Comparison of ENCODE assay signal across 9 cellular contexts in the genomic region with DNA sequence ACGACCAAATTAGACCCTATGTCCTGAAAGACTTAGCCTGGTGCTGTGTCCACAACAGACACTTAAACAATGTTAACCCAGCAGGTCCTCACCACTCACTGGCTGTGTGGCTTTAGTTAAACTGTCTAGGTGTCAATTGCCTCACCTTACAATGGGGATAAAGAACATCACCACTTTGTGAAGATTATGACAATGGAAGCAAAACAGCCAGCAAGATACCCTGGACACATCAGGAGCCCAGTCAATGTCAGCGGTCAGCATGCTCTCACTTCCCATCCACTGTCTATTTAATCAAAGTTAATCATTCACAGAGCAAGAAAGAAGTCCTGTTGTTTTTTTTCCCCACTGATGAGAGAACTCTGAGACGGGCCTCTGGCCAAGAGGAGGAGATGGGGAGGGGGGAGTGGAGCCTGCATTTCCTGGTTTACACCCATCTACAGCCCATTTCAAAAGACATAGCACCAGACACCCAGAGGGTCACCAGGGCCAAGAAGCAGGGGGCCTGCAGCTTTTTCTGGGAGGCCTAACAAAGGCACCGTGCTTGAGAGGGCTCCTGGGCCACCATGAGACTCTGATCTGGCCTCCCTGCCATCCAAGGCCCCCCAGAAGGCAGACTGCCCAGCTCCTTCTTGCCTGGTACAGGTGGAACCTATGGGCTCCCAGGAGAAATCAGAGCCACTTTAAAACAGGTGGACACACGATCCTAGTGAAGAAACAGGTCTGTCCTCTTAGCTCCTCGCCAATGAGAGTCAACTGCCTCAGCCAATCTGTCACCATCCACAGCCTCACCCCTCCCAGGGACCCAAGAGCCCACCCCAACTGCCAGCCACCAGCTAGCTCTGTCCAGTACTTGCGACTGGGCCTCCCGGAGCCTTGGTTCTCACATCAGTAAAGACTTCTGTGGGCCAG. TPM values are rescaled to one million over a fixed set of nuclear protein-coding genes. Genes with fewer than 3 reads are reported as not detected.
DNase-seq lines count a peak whose midpoint lies in the region; ATAC-seq and TF ChIP-seq lines count a peak whose summit lies in the region.
"Had no signal": no experiment of that assay in that cellular context is flagged by ENCODE, and none has a peak within 500 bp of the region (broad histone marks: within the 10 kb centered on the region; RNA-seq: fewer than 3 reads in every experiment).

No MANE protein-coding gene starts in this region.

- DNase-seq in NCI-H526 (lab: John Stamatoyannopoulos, UW) (peak; percentile 38 to 73), dorsolateral prefrontal cortex (no peak), mucosa of gallbladder (ENCODE audit: low spot score) (peak; percentile 70), NCI-H2227 (lab: John Stamatoyannopoulos, UW; ENCODE audit: unreplicated experiment) (no peak), superior temporal gyrus (ENCODE audit: extremely low spot score) (no peak)
- DNase-seq: effector CD8-positive, alpha-beta T cell had no signal

- peaks cover 0 to 6% (median 0%) of the 10 kb centered on the region in 45 donors for H3K27me3 ChIP-seq in dorsolateral prefrontal cortex

- intact Hi-C loops in dorsolateral prefrontal cortex (cut with DNase I): no loop called here

- TF ChIP-seq CTCF in 22Rv1 (IDR thresholded peaks at IDR 0.05) (no peak), dorsolateral prefrontal cortex (IDR thresholded peaks at IDR 0.05 in 54 of 56, conservative IDR thresholded peaks at IDR 0.05 in 2 of 56; ENCODE audit: low read depth in 1 of 56, partially characterized antibody in 56 of 56) (no peak)

- ATAC-seq in GM21717 (IDR thresholded peaks at IDR 0.05; ENCODE audit: unreplicated experiment) (no peak), HG02610 (IDR thresholded peaks at IDR 0.05; ENCODE audit: unreplicated experiment) (no peak)

- peak overlapping the region; percentile 99 for H3K27ac ChIP-seq in 22Rv1
- peak overlapping the region in 54 of 59 donors; percentile 22 to 85 (median 66) for H3K27ac ChIP-seq in dorsolateral prefrontal cortex

- no peak overlapping the region for H3K4me3 ChIP-seq in dorsolateral prefrontal cortex

RNA-seq across cellular contexts. Expression of gene ACTN1, which starts 40.3 kb away (rescaled TPM):
- total RNA-seq in dorsolateral prefrontal cortex (100 to 1,000 TPM in 115 of 120 experiments, 10 to 100 TPM in 5; 56.9 to 234 (median 157) TPM), mucosa of gallbladder (460 TPM)

Comparison
In these comparisons a context has a peak if more than half of its experiments do, and no peak if none do; other contexts are left out.
1. DNase-seq: peak in NCI-H526 (2 of 2) and mucosa of gallbladder (single experiment); none in dorsolateral prefrontal cortex (0 of 10), NCI-H2227 (single experiment) and superior temporal gyrus (single experiment).